In the genomic region with DNA sequence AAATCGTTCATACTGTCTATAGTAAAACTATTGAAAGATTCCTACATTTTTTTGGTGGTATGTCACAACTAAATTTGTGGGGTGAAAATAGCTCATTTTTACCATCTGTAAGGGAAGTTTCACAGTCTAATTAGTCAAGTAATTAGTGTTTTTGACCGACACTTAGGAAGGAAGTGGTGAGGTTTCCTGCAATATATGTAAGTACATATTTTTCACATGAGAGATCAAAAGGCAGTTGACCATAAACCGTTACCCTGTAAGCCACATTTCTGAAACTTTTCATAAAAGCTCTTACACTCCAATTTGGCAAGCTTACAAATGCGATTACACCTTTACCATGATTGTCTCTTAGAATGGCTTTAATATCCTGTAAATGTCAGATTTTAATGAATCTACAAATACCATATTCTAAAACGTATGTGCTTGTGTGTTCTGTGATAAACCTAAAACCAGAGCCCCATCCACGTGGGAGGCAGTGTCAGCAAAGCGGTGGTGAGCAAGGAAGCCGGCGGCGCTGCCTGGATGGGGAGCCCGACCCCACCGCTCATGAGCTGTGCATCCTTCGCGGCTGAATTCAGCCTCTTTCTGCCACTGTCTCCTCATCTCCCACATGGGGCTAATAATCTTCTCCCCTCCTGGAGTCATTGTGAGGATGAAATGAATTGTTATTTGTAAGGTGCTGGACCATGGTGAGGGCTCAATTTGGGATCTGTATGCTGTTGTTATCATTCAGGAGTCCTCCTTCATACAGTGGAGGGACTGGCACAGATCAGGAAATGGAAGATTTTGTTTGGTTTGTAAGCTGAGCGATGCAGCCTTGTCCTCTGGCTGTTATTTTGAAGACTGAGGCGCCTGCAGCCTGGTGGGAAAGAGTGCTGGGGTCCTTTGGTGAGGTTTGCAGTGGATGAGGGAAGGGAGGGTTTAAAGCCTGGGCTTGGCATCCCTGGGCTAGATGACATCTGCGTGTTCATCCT, we compare ENCODE assay signal across 7 cellular contexts. TPM values are rescaled to one million over a fixed set of nuclear protein-coding genes. Genes with fewer than 3 reads are reported as not detected.
DNase-seq lines count a peak whose midpoint lies in the region; ATAC-seq and TF ChIP-seq lines count a peak whose summit lies in the region.
"Not testable (repeated sequence)": the region's sequence is repeated elsewhere in the genome, so short reads cannot be mapped to it uniquely, and the experiment has no call there.

No MANE protein-coding gene starts in this region.

- peak; percentile 60 for DNase-seq in activated CD8-positive, alpha-beta memory T cell treated with anti-CD3 and anti-CD28 coated beads for 24 hours
- DNase-seq in activated naive CD8-positive, alpha-beta T cell treated with anti-CD3 and anti-CD28 coated beads, Interleukin-2, amount 10 ng/mL, durations not matched to agents 7 days and 5 days = peak; percentile 53
- DNase-seq in stimulated activated CD4-positive, alpha-beta T cell treated with anti-CD3 and anti-CD28 coated beads, Interleukin-15, amount 100 ng/mL, for 24 hours = peak; percentile 58

- not testable (repeated sequence) for H3K9ac ChIP-seq in SU-DHL-6 (ENCODE audit: low read length)

- peak overlapping the region; percentile 54; the same call in 1 of the 2 replicates for H3K27ac ChIP-seq in SU-DHL-6 (ENCODE audit: low read depth, low read length)

- not testable (repeated sequence) for H4K20me1 ChIP-seq in SU-DHL-6 (ENCODE audit: low read depth, low read length)

- H3K27me3 Mint-ChIP-seq in activated naive CD8-positive, alpha-beta T cell treated with anti-CD3 and anti-CD28 coated beads, Interleukin-2, amount 10 ng/mL, durations not matched to agents 7 days and 5 days = not testable (repeated sequence)

- not testable (repeated sequence) for H3K4me3 ChIP-seq in SU-DHL-6 (ENCODE audit: insufficient read depth, low read length, poor library complexity, severe bottlenecking)

- H3K36me3 ChIP-seq in SU-DHL-6 (ENCODE audit: low read length) = not testable (repeated sequence)

- POLR2A ChIA-PET in activated naive CD8-positive, alpha-beta T cell treated with anti-CD3 and anti-CD28 coated beads, Interleukin-2, amount 10 ng/mL, durations not matched to agents 7 days and 5 days (lab: Charles Lee) = not testable (repeated sequence)

- peaks cover 32% of the 10 kb centered on the region for H3K4me1 Mint-ChIP-seq in activated naive CD8-positive, alpha-beta T cell treated with anti-CD3 and anti-CD28 coated beads, Interleukin-2, amount 10 ng/mL, durations not matched to agents 7 days and 5 days

- peak overlapping the region; percentile 79 for H3K4me3 Mint-ChIP-seq in activated naive CD8-positive, alpha-beta T cell treated with anti-CD3 and anti-CD28 coated beads, Interleukin-2, amount 10 ng/mL, durations not matched to agents 7 days and 5 days

- H3K36me3 Mint-ChIP-seq in activated naive CD8-positive, alpha-beta T cell treated with anti-CD3 and anti-CD28 coated beads, Interleukin-2, amount 10 ng/mL, durations not matched to agents 7 days and 5 days = not testable (repeated sequence)

- TF ChIP-seq CTCF in SU-DHL-6 (IDR thresholded peaks at IDR 0.05; ENCODE audit: insufficient read depth, low read length, poor library complexity, severe bottlenecking) = not testable (repeated sequence)

- not testable (repeated sequence) for H3K9me3 ChIP-seq in SU-DHL-6 (ENCODE audit: insufficient read depth, low read length)

- H3K27me3 ChIP-seq in SU-DHL-6 (ENCODE audit: low read length) = not testable (repeated sequence)

- ATAC-seq in GM18511 (IDR thresholded peaks at IDR 0.05; ENCODE audit: unreplicated experiment) (peak; percentile 82), GM19468 (IDR thresholded peaks at IDR 0.05; ENCODE audit: extremely low read depth, unreplicated experiment) (peak; percentile 66), HG03378 (IDR thresholded peaks at IDR 0.05; ENCODE audit: unreplicated experiment) (peak; percentile 62)
- ATAC-seq in activated naive CD8-positive, alpha-beta T cell treated with anti-CD3 and anti-CD28 coated beads, Interleukin-2, amount 10 ng/mL, durations not matched to agents 7 days and 5 days (ENCODE audit: low read depth) = peak; percentile 86

- not testable (repeated sequence) for H3K79me2 ChIP-seq in SU-DHL-6 (ENCODE audit: insufficient read depth, low read length)

- H3K4me2 ChIP-seq in SU-DHL-6 (ENCODE audit: low read depth, low read length, poor library complexity, severe bottlenecking) = peak overlapping the region; percentile 63

- H3K27ac Mint-ChIP-seq in activated naive CD8-positive, alpha-beta T cell treated with anti-CD3 and anti-CD28 coated beads, Interleukin-2, amount 10 ng/mL, durations not matched to agents 7 days and 5 days = peak overlapping the region; percentile 93

- H3K9me2 ChIP-seq in SU-DHL-6 (replicated peaks; ENCODE audit: insufficient read depth, low read length) = not testable (repeated sequence)

- H2AFZ ChIP-seq in SU-DHL-6 (ENCODE audit: low read depth, low read length, severe bottlenecking) = not testable (repeated sequence)

- not testable (repeated sequence) for H3K9me3 Mint-ChIP-seq in activated naive CD8-positive, alpha-beta T cell treated with anti-CD3 and anti-CD28 coated beads, Interleukin-2, amount 10 ng/mL, durations not matched to agents 7 days and 5 days

- H3F3A ChIP-seq in SU-DHL-6 (ENCODE audit: insufficient read depth) = not testable (repeated sequence)

RNA-seq across cellular contexts. Expression of a gene that starts 26.6 kb away (rescaled TPM):
- total RNA-seq in activated naive CD8-positive, alpha-beta T cell treated with anti-CD3 and anti-CD28 coated beads, Interleukin-2, amount 10 ng/mL, durations not matched to agents 7 days and 5 days = 10 to 100 TPM; 21.0 to 24.3 TPM

RNA-seq across cellular contexts. Expression of a gene that starts 29.7 kb away (rescaled TPM):
- under 1 TPM in 1 of 2 experiments, not detected in 1; 0.94 TPM for total RNA-seq in activated naive CD8-positive, alpha-beta T cell treated with anti-CD3 and anti-CD28 coated beads, Interleukin-2, amount 10 ng/mL, durations not matched to agents 7 days and 5 days
